ENCODE assay signal across 1 cellular context in the genomic region with DNA sequence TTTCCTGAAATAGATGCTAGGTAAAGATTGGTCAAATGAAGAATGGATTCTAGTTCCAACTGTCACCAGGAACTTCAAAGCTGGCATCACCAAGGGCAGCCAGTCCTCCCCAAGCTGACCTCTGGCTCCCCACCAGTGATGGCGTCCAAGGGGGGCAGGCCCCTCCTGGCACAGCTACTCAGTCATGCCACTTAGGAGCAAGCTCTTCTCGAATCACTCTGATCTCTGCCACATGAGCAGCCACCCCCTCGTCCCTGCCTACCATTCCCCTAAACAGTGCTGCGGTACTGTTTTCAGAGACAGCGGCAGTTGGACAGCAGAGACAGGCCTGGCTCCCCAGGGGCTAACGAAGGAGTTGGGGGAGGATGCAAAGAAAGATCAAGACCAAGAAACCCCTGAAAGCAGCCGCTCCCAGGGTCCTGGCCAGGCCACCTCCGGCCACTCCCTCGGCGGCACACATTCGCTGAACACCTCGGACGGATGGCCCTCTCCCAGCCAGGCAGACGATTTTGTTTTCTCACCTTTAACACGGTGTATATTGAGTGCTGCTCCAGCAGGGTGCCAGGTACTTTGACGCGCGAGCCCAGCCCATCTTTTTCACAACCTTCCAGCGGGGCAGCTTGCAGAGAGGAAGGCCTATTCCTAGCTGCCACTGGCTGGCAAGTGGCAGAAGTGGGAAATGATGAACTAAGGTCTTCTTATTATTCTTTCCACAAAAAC.
TF ChIP-seq lines count a peak whose summit lies in the region.

No MANE protein-coding gene starts in this region.

TF ChIP-seq in HEK293, 187 proteins besides CTCF, POLR2A, EP300 and RAD21 (continued from another document):
- 0 out of 2 replicates have a peak, but pooled peaks have one; percentile 35 for TF ChIP-seq ZNF341 (tag by site-specific recombination; IDR thresholded peaks at IDR 0.05; ENCODE audit: low read depth)
